In the genomic region with DNA sequence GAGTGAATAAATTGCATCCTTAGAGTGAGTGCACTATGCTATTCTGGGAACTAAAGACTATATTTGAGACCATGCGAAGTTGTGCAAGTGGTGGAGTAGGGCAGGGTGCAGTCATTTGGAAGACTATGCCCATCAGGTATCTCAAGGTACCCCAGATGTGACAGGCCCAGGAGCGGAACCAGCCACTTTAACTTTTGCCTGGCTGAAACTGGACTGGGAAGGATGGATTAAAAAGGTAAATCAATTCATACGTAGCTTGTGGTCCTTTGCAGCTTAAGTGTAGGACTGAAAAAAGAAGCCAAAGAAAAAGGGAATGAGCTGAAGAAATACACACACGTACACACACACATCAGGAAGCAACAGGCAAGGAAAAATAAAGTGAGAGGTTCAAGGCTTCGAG, we compare ENCODE assay signal across 24 cellular contexts. TPM values are rescaled to one million over a fixed set of nuclear protein-coding genes. Genes with fewer than 3 reads are reported as not detected.
DNase-seq lines count a peak whose midpoint lies in the region; ATAC-seq, FAIRE-seq and TF ChIP-seq lines count a peak whose summit lies in the region.
"Had no signal": no experiment of that assay in that cellular context is flagged by ENCODE, and none has a peak within 500 bp of the region (broad histone marks: within the 10 kb centered on the region; RNA-seq: fewer than 3 reads in every experiment).

No MANE protein-coding gene starts in this region.

- WGBS in smooth muscle cell (ENCODE audit: low lambda C conversion rate): 95% methylated on average over 5 of the region's 5 CpGs

- no peak overlapping the region for H2AFZ ChIP-seq in smooth muscle cell (ENCODE audit: low read depth)

- no peaks in the 10 kb centered on the region for H4K20me1 ChIP-seq in DOHH2 (ENCODE audit: control insufficient read depth, insufficient read depth, low read depth, low read length)
- no peaks in the 10 kb centered on the region for H4K20me1 ChIP-seq in smooth muscle cell (ENCODE audit: low read depth)

- peaks cover 7% of the 10 kb centered on the region; the same call in 1 of the 2 replicates for H3K36me3 ChIP-seq in DOHH2 (ENCODE audit: control insufficient read depth, low read length)
- peaks cover 1% of the 10 kb centered on the region for H3K36me3 ChIP-seq in bronchial epithelial cell (ENCODE audit: control insufficient read depth, insufficient read depth, low read length)
- H3K36me3 ChIP-seq in smooth muscle cell (ENCODE audit: low read depth): no peaks in the 10 kb centered on the region
- H3K36me3 ChIP-seq in Peyer's patch: no peaks in the 10 kb centered on the region
- H3K36me3 ChIP-seq: pancreas, sigmoid colon, tibial nerve had no signal

- no peaks in the 10 kb centered on the region for H3K4me1 Mint-ChIP-seq in activated CD8-positive, alpha-beta T cell treated with anti-CD3 and anti-CD28 coated beads, Interleukin-2, amount 10 ng/mL, durations not matched to agents 7 days and 5 days (ENCODE audit: low read depth)

- no peaks in the 10 kb centered on the region for H3K27me3 ChIP-seq in DOHH2 (ENCODE audit: control insufficient read depth, low read length)
- H3K27me3 ChIP-seq in bronchial epithelial cell (ENCODE audit: control insufficient read depth, insufficient read depth, low read length): no peaks in the 10 kb centered on the region
- H3K27me3 ChIP-seq in smooth muscle cell (ENCODE audit: low read depth): no peaks in the 10 kb centered on the region
- no peaks in the 10 kb centered on the region for H3K27me3 ChIP-seq in Peyer's patch
- H3K27me3 ChIP-seq: pancreas, sigmoid colon, tibial nerve had no signal

- H3K79me2 ChIP-seq in DOHH2 (ENCODE audit: control insufficient read depth, low read length): peaks cover 23% of the 10 kb centered on the region
- H3K79me2 ChIP-seq in smooth muscle cell (ENCODE audit: low read depth): no peaks in the 10 kb centered on the region

- no peak for TF ChIP-seq POLR2A in Peyer's patch (IDR thresholded peaks at IDR 0.05)

- POLR2A ChIA-PET in activated CD8-positive, alpha-beta T cell treated with anti-CD3 and anti-CD28 coated beads, Interleukin-2, amount 10 ng/mL, durations not matched to agents 7 days and 5 days (lab: Charles Lee): no interaction called here

- no peak overlapping the region for H3K9ac ChIP-seq in smooth muscle cell (ENCODE audit: low read depth)

- peak overlapping the region; percentile 75 for H3K4me3 ChIP-seq in DOHH2 (ENCODE audit: low read length)
- peak overlapping the region; percentile 4 for H3K4me3 ChIP-seq in bronchial epithelial cell (ENCODE audit: low read depth, low read length)
- no peak overlapping the region for H3K4me3 ChIP-seq in smooth muscle cell
- no peak overlapping the region for H3K4me3 ChIP-seq in Peyer's patch
- H3K4me3 ChIP-seq: pancreas had no signal

- H3K4me1 ChIP-seq in DOHH2 (ENCODE audit: control insufficient read depth, low read length) (peaks cover 87% of the 10 kb centered on the region), smooth muscle cell (ENCODE audit: low read depth) (peaks cover 3% of the 10 kb centered on the region), Peyer's patch (no peaks in the 10 kb centered on the region)
- H3K4me1 ChIP-seq: sigmoid colon had no signal

- DNase-seq in GM19239 (ENCODE audit: insufficient read length, low spot score) (no peak), bronchial epithelial cell (ENCODE audit: low read depth) (no peak), smooth muscle cell (lab: John Stamatoyannopoulos, UW; ENCODE audit: unreplicated experiment) (no peak), Peyer's patch (no peak), HUDEP-2 (lab: John Stamatoyannopoulos, UW; ENCODE audit: unreplicated experiment in 76 of 76) (no peak)
- no peak for DNase-seq in activated CD8-positive, alpha-beta T cell treated with anti-CD3 and anti-CD28 coated beads, Interleukin-2, amount 10 ng/mL, durations not matched to agents 7 days and 5 days
- DNase-seq: activated naive CD4-positive, alpha-beta T cell treated with anti-CD3 and anti-CD28 coated beads for 36 hours; activated T-cell treated with anti-CD3 and anti-CD28 coated beads, Interleukin-2, amount 50 U/mL, for 24 hours; amygdala; caudate nucleus; DND-41; erythroblast; foreskin melanocyte; hippocampal formation; islet precursor cell; naive thymus-derived CD4-positive, alpha-beta T cell; NCI-H1694; NCI-H82; pancreas; sigmoid colon had no signal

- H3K27me3 Mint-ChIP-seq in activated CD8-positive, alpha-beta T cell treated with anti-CD3 and anti-CD28 coated beads, Interleukin-2, amount 10 ng/mL, durations not matched to agents 7 days and 5 days (ENCODE audit: low read depth): no peaks in the 10 kb centered on the region
- H3K27me3 Mint-ChIP-seq: activated T-cell treated with anti-CD3 and anti-CD28 coated beads, Interleukin-2, amount 50 U/mL, for 24 hours had no signal

- H3K36me3 Mint-ChIP-seq in activated CD8-positive, alpha-beta T cell treated with anti-CD3 and anti-CD28 coated beads, Interleukin-2, amount 10 ng/mL, durations not matched to agents 7 days and 5 days (ENCODE audit: low read depth): no peaks in the 10 kb centered on the region

- TF ChIP-seq CTCF in DOHH2 (IDR thresholded peaks at IDR 0.05; ENCODE audit: low read depth, low read length, poor library complexity, severe bottlenecking) (no peak), bronchial epithelial cell (IDR thresholded peaks at IDR 0.05; ENCODE audit: insufficient read depth, low read length, severe bottlenecking) (no peak), smooth muscle cell (IDR thresholded peaks at IDR 0.05; ENCODE audit: borderline replicate concordance, insufficient read depth, poor library complexity, severe bottlenecking) (no peak), Peyer's patch (IDR thresholded peaks at IDR 0.05) (no peak)

- H3K9me2 ChIP-seq in DOHH2 (replicated peaks; ENCODE audit: control insufficient read depth, low read length): no peaks in the 10 kb centered on the region

- ATAC-seq in activated CD8-positive, alpha-beta T cell treated with anti-CD3 and anti-CD28 coated beads, Interleukin-2, amount 10 ng/mL, durations not matched to agents 7 days and 5 days: no peak
- ATAC-seq: naive thymus-derived CD4-positive, alpha-beta T cell; pancreas; WTC11 had no signal

- FAIRE-seq in GM19239 (lab: Jason Lieb, UNC) (peak; percentile 82), bronchial epithelial cell (lab: Jason Lieb, UNC) (no peak)
- FAIRE-seq: pancreas had no signal

- no peaks in the 10 kb centered on the region for H3K9me3 Mint-ChIP-seq in activated CD8-positive, alpha-beta T cell treated with anti-CD3 and anti-CD28 coated beads, Interleukin-2, amount 10 ng/mL, durations not matched to agents 7 days and 5 days (ENCODE audit: insufficient read depth)
- H3K9me3 Mint-ChIP-seq: activated naive CD4-positive, alpha-beta T cell treated with anti-CD3 and anti-CD28 coated beads for 36 hours had no signal

- H3K4me2 ChIP-seq in DOHH2 (ENCODE audit: low read length) (peak overlapping the region; percentile 84), smooth muscle cell (peak overlapping the region; percentile 38)

- H3F3A ChIP-seq in DOHH2 (ENCODE audit: control insufficient read depth, insufficient read depth) (peaks cover 43% of the 10 kb centered on the region), smooth muscle cell (ENCODE audit: low read depth) (peaks cover 10% of the 10 kb centered on the region)

- H3K27ac Mint-ChIP-seq in activated CD8-positive, alpha-beta T cell treated with anti-CD3 and anti-CD28 coated beads, Interleukin-2, amount 10 ng/mL, durations not matched to agents 7 days and 5 days: no peak overlapping the region
- H3K27ac Mint-ChIP-seq: activated naive CD4-positive, alpha-beta T cell treated with anti-CD3 and anti-CD28 coated beads for 36 hours; activated T-cell treated with anti-CD3 and anti-CD28 coated beads, Interleukin-2, amount 50 U/mL, for 24 hours; naive thymus-derived CD4-positive, alpha-beta T cell; WTC11 had no signal

- H3K9me3 ChIP-seq in DOHH2 (ENCODE audit: control insufficient read depth, insufficient read depth, low read length) (no peaks in the 10 kb centered on the region), smooth muscle cell (replicated peaks; ENCODE audit: low read depth) (no peaks in the 10 kb centered on the region), Peyer's patch (no peaks in the 10 kb centered on the region)
- H3K9me3 ChIP-seq: pancreas, sigmoid colon, tibial nerve had no signal

- CTCF ChIA-PET in activated CD8-positive, alpha-beta T cell treated with anti-CD3 and anti-CD28 coated beads, Interleukin-2, amount 10 ng/mL, durations not matched to agents 7 days and 5 days (lab: Charles Lee): no interaction called here

- H3K27ac ChIP-seq in DOHH2 (ENCODE audit: low read depth, low read length): peak overlapping the region; percentile 80; the same call in 1 of the 2 replicates
- H3K27ac ChIP-seq in smooth muscle cell (ENCODE audit: low read depth): no peak overlapping the region
- H3K27ac ChIP-seq in Peyer's patch: no peak overlapping the region
- H3K27ac ChIP-seq: pancreas had no signal

- H3K4me3 Mint-ChIP-seq in activated CD8-positive, alpha-beta T cell treated with anti-CD3 and anti-CD28 coated beads, Interleukin-2, amount 10 ng/mL, durations not matched to agents 7 days and 5 days: no peak overlapping the region
- H3K4me3 Mint-ChIP-seq: activated naive CD4-positive, alpha-beta T cell treated with anti-CD3 and anti-CD28 coated beads for 36 hours; activated T-cell treated with anti-CD3 and anti-CD28 coated beads, Interleukin-2, amount 50 U/mL, for 24 hours; naive thymus-derived CD4-positive, alpha-beta T cell; WTC11 had no signal

RNA-seq across cellular contexts. Expression of a gene that starts 1.7 kb away (rescaled TPM):
- total RNA-seq in bronchial epithelial cell (30.3 and 31.4 TPM in 2 replicates), smooth muscle cell (11.2 and 16.0 TPM in 2 replicates), Peyer's patch (10 to 100 TPM in 1 of 4 donors, 1 to 10 TPM in 2, under 1 TPM in 1; 0.53 to 25.6 (median 2.5) TPM)
- 5.7 and 18.5 TPM in 2 replicates for polyA plus RNA-seq in smooth muscle cell
- total RNA-seq in activated CD8-positive, alpha-beta T cell treated with anti-CD3 and anti-CD28 coated beads, Interleukin-2, amount 10 ng/mL, durations not matched to agents 7 days and 5 days: not detected
- total RNA-seq: activated naive CD4-positive, alpha-beta T cell treated with anti-CD3 and anti-CD28 coated beads for 36 hours; T-helper 2 cell treated with Interferon-gamma antibody and Interleukin-4, amounts not matched to agents 100 ng/mL and 5 ng/mL, for 36 hours had no signal

Comparison
In these comparisons a context has a peak if more than half of its experiments do, and no peak if none do; other contexts are left out.
1. H3K4me3 ChIP-seq: peak in DOHH2 (single experiment) and bronchial epithelial cell (single experiment); none in smooth muscle cell (single experiment) and Peyer's patch (0 of 4).